Comparison of ENCODE assay signal across 9 cellular contexts in genomic region chr1:41726899-41727748, GRCh38.
DNase-seq lines count a peak whose midpoint lies in the region; ATAC-seq, FAIRE-seq and TF ChIP-seq lines count a peak whose summit lies in the region.
"Had no signal": no experiment of that assay in that cellular context is flagged by ENCODE, and none has a peak within 500 bp of the region (broad histone marks: within the 10 kb centered on the region; RNA-seq: fewer than 3 reads in every experiment).

No MANE protein-coding gene starts in this region.

- no peaks in the 10 kb centered on the region for H3K9me3 Mint-ChIP-seq in activated naive CD4-positive, alpha-beta T cell treated with anti-CD3 and anti-CD28 coated beads, Interleukin-2, amount 50 U/mL, for 24 hours
- peaks cover 2% of the 10 kb centered on the region for H3K9me3 Mint-ChIP-seq in activated B cell treated with CpG ODN at 0.5 μM for 24 hours

- H3K4me3 ChIP-seq in kidney (ENCODE audit: low read length in 2 of 2) (no peak overlapping the region), foreskin fibroblast (ENCODE audit: low read depth in 1 of 2, low read length in 2 of 2) (no peak overlapping the region)

- CTCF ChIA-PET in activated B cell treated with CpG ODN at 0.5 μM for 24 hours (lab: Charles Lee): interaction anchor here (0.8 to 3.6 kb wide), 18 partner anchors 12 to 165 kb away, joined by 3 to 20 read pairs (median 4); no protein-coding TSS in a partner anchor

- no peaks in the 10 kb centered on the region for H3K36me3 ChIP-seq in kidney (ENCODE audit: control insufficient read depth in 1 of 2, insufficient read depth in 2 of 2, low read length in 2 of 2)

- peaks cover 44% of the 10 kb centered on the region for H3K4me1 Mint-ChIP-seq in activated naive CD4-positive, alpha-beta T cell treated with anti-CD3 and anti-CD28 coated beads, Interleukin-2, amount 50 U/mL, for 24 hours
- H3K4me1 Mint-ChIP-seq in activated B cell treated with CpG ODN at 0.5 μM for 24 hours: peaks cover 78% of the 10 kb centered on the region

- TF ChIP-seq CTCF in activated B cell treated with CpG ODN at 0.5 μM for 24 hours (IDR thresholded peaks at IDR 0.05): no peak
- TF ChIP-seq CTCF in kidney (IDR thresholded peaks at IDR 0.05; ENCODE audit: borderline replicate concordance, extremely low read depth, insufficient read depth): no peak
- no peak for TF ChIP-seq CTCF in foreskin fibroblast (IDR thresholded peaks at IDR 0.05; ENCODE audit: low read depth, low read length)

- H3K27ac Mint-ChIP-seq in activated naive CD4-positive, alpha-beta T cell treated with anti-CD3 and anti-CD28 coated beads, Interleukin-2, amount 50 U/mL, for 24 hours: peak overlapping the region; percentile 74
- H3K27ac Mint-ChIP-seq in activated B cell treated with CpG ODN at 0.5 μM for 24 hours: peak overlapping the region; percentile 93

- peak overlapping the region; percentile 43 for H3K4me3 Mint-ChIP-seq in activated naive CD4-positive, alpha-beta T cell treated with anti-CD3 and anti-CD28 coated beads, Interleukin-2, amount 50 U/mL, for 24 hours
- H3K4me3 Mint-ChIP-seq in activated B cell treated with CpG ODN at 0.5 μM for 24 hours: peak overlapping the region; percentile 80

- no peak overlapping the region for H3K27ac ChIP-seq in kidney (ENCODE audit: low read depth in 2 of 2, low read length in 2 of 2)

- peaks cover 5 to 25% of the 10 kb centered on the region in 2 donors for H3K4me1 ChIP-seq in kidney (ENCODE audit: control insufficient read depth in 1 of 2, insufficient read depth in 1 of 2, low read depth in 1 of 2, low read length in 2 of 2)

- intact Hi-C loops in activated B cell treated with CpG ODN at 0.5 μM for 24 hours (cut with micrococcal nuclease): loop anchor here (1.0 to 10.0 kb wide), 8 partner anchors 40 to 1032 kb away; partner anchors contain the start of gene NFYC
- intact Hi-C loops in kidney (cut with DNase I): no loop called here

- H3K9ac ChIP-seq in kidney (ENCODE audit: low read length in 2 of 2): no peak overlapping the region

- no peak for FAIRE-seq in kidney (lab: Jason Lieb, UNC)
- FAIRE-seq: keratinocyte had no signal

- no peaks in the 10 kb centered on the region for H3K27me3 Mint-ChIP-seq in activated naive CD4-positive, alpha-beta T cell treated with anti-CD3 and anti-CD28 coated beads, Interleukin-2, amount 50 U/mL, for 24 hours
- no peaks in the 10 kb centered on the region for H3K27me3 Mint-ChIP-seq in activated B cell treated with CpG ODN at 0.5 μM for 24 hours

- H3K36me3 Mint-ChIP-seq in activated naive CD4-positive, alpha-beta T cell treated with anti-CD3 and anti-CD28 coated beads, Interleukin-2, amount 50 U/mL, for 24 hours: peaks cover 2% of the 10 kb centered on the region
- no peaks in the 10 kb centered on the region for H3K36me3 Mint-ChIP-seq in activated B cell treated with CpG ODN at 0.5 μM for 24 hours (ENCODE audit: low read depth)

- H3K9me3 ChIP-seq in kidney (ENCODE audit: control insufficient read depth in 1 of 2, low read length in 2 of 2): no peaks in the 10 kb centered on the region

- peak; percentile 32 for ATAC-seq in activated B cell treated with CpG ODN at 0.5 μM for 24 hours (ENCODE audit: low read depth)

- no peak for DNase-seq in activated naive CD4-positive, alpha-beta T cell treated with anti-CD3 and anti-CD28 coated beads, Interleukin-2, amount 50 U/mL, for 16 hours
- DNase-seq in HT-29 (ENCODE audit: low spot score) (peak; percentile 2), activated B cell treated with CpG ODN at 0.5 μM for 24 hours (peak; percentile 64), kidney (peak; percentile 82), foreskin fibroblast (no peak), HPDE6-E6E7 (ENCODE audit: extremely low spot score) (no peak)
- no peak for DNase-seq in stimulated activated CD4-positive, alpha-beta T cell treated with anti-CD3 and anti-CD28 coated beads, Interleukin-12 subunit alpha, Interleukin-12 subunit beta, amount 100 ng/mL, for 4 hours

- POLR2A ChIA-PET in activated B cell treated with CpG ODN at 0.5 μM for 24 hours (lab: Charles Lee): interaction anchor here (0.7 to 6.5 kb wide), 13 partner anchors 14 to 152 kb away, joined by 3 to 138 read pairs (median 9); no protein-coding TSS in a partner anchor

Comparison
In these comparisons a context has a peak if more than half of its experiments do, and no peak if none do; other contexts are left out.
1. DNase-seq: peak in HT-29 (single experiment), activated B cell treated with CpG ODN at 0.5 μM for 24 hours (single experiment) and kidney (single experiment); none in activated naive CD4-positive, alpha-beta T cell treated with anti-CD3 and anti-CD28 coated beads, Interleukin-2, amount 50 U/mL, for 16 hours (single experiment), foreskin fibroblast (0 of 2), stimulated activated CD4-positive, alpha-beta T cell treated with anti-CD3 and anti-CD28 coated beads, Interleukin-12 subunit alpha, Interleukin-12 subunit beta, amount 100 ng/mL, for 4 hours (single experiment) and HPDE6-E6E7 (single experiment).